ENCODE assay signal across 1 cellular context in the genomic region with DNA sequence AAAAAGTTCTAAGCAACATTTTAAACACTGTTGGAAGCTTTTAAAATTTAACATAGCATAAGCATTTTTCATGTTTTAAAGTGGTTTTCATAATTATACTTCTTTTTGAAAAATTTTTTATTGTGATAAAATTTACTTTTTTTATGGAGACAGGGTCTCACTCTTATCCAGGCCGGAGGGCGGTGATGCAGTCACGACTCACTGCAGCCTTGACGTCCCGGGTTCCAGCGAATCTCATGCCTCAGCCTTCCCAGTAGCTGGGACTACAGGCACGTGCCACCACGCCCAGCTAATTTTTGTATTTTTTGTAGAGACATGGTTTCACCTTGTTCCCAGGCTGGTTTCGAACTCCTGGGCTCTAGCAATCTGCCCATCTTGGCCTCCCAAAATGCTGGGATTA.
TF ChIP-seq lines count a peak whose summit lies in the region.

No MANE protein-coding gene starts in this region.

TF ChIP-seq in endothelial cell of umbilical vein, 7 proteins besides CTCF, POLR2A, EP300 and RAD21 (continued from another document):
- TF ChIP-seq JUN (IDR thresholded peaks at IDR 0.05; ENCODE audit: borderline replicate concordance, insufficient read depth, insufficient read length, low read depth) = no peak
